In genomic region chr6:72649032-72649984, GRCh38 we compare ENCODE assay signal across 8 cellular contexts. TPM values are rescaled to one million over a fixed set of nuclear protein-coding genes. Genes with fewer than 3 reads are reported as not detected.
A peak's percentile ranks its signal among the peaks of the same experiment; 100 is the strongest.
DNase-seq lines count a peak whose midpoint lies in the region; ATAC-seq and TF ChIP-seq lines count a peak whose summit lies in the region.

No MANE protein-coding gene starts in this region.

- DNase-seq in BJ (ENCODE audit: low read depth) (peak; percentile 64), astrocyte of the spinal cord (ENCODE audit: low read depth, low spot score) (peak; percentile 86), thoracic aorta (ENCODE audit: low spot score) (peak; percentile 4), NCI-H146 treated with DMSO at 0.1 percent for 48 hours (lab: John Stamatoyannopoulos, UW; ENCODE audit: unreplicated experiment) (no peak), NCI-H1105 treated with DMSO at 0.1 percent for 48 hours (lab: John Stamatoyannopoulos, UW) (no peak), transverse colon (no peak)

- ATAC-seq in GM19351 (IDR thresholded peaks at IDR 0.05; ENCODE audit: unreplicated experiment) = peak; percentile 69
- peak; percentile 84 for ATAC-seq in HG03378 (IDR thresholded peaks at IDR 0.05; ENCODE audit: unreplicated experiment)
- peak; percentile 77 for ATAC-seq in thoracic aorta (ENCODE audit: insufficient number of reproducible peaks, low FRiP score, low read depth)

- H3K27ac ChIP-seq in thoracic aorta = peak overlapping the region; percentile 45 to 79
- no peak overlapping the region for H3K27ac ChIP-seq in transverse colon

- no peaks in the 10 kb centered on the region for H3K9me3 ChIP-seq in thoracic aorta
- no peaks in the 10 kb centered on the region for H3K9me3 ChIP-seq in transverse colon

- TF ChIP-seq POLR2A in transverse colon (IDR thresholded peaks at IDR 0.05) = no peak

- POLR2A ChIA-PET in BJ (lab: Charles Lee) = no interaction called here

- intact Hi-C loops in transverse colon (cut with DNase I; ENCODE audit: low total_unique reads) = no loop called here

- TF ChIP-seq EP300 in transverse colon (IDR thresholded peaks at IDR 0.05; ENCODE audit: low read depth) = no peak

- TF ChIP-seq CTCF in BJ (IDR thresholded peaks at IDR 0.05; ENCODE audit: insufficient read depth, low read depth, low read length) = no peak
- no peak for TF ChIP-seq CTCF in astrocyte of the spinal cord (IDR thresholded peaks at IDR 0.05; ENCODE audit: low read depth, low read length)
- TF ChIP-seq CTCF in thoracic aorta (IDR thresholded peaks at IDR 0.05) = no peak
- TF ChIP-seq CTCF in transverse colon (IDR thresholded peaks at IDR 0.05) = no peak

- CTCF ChIA-PET in BJ (lab: Yijun Ruan, JAX) = interaction anchor here (0.6 to 2.7 kb wide), 3 partner anchors 33 to 480 kb away, joined by 3 to 6 read pairs (median 5); no protein-coding TSS in a partner anchor

- H3K4me1 ChIP-seq in thoracic aorta (ENCODE audit: control insufficient read depth in 1 of 2, low read depth in 2 of 2) (peaks cover 15 to 46% of the 10 kb centered on the region in 2 donors), transverse colon (no peaks in the 10 kb centered on the region)

- 56 to 61% methylated on average over 7 to 8 of the region's 8 CpGs for WGBS in transverse colon (ENCODE audit: low coverage in 1 of 2), 2 donors

- H3K36me3 ChIP-seq in BJ (ENCODE audit: control insufficient read depth, insufficient read depth, low read length) = no peaks in the 10 kb centered on the region
- H3K36me3 ChIP-seq in thoracic aorta = no peaks in the 10 kb centered on the region
- no peaks in the 10 kb centered on the region for H3K36me3 ChIP-seq in transverse colon

- in situ Hi-C loops in astrocyte of the spinal cord (cut with HindIII; ENCODE audit: low sequenced_read_pairs) (no loop called here), transverse colon (cut with MboI; ENCODE audit: low pct_ligation_motif_present in 1 of 4, low pct_unique_long_range_greater_than_20kb in 1 of 4, low sequenced_read_pairs in 3 of 4) (loop anchor here in 1 of 4 donors (25.0 kb wide), 1 partner anchor 488 kb away; no protein-coding TSS in a partner anchor)

- no peak overlapping the region for H3K4me3 ChIP-seq in BJ (ENCODE audit: low read depth, low read length)
- H3K4me3 ChIP-seq in astrocyte of the spinal cord (ENCODE audit: low read depth, low read length) = no peak overlapping the region
- H3K4me3 ChIP-seq in thoracic aorta = no peak overlapping the region
- no peak overlapping the region for H3K4me3 ChIP-seq in transverse colon

- H3K27me3 ChIP-seq in BJ (ENCODE audit: control insufficient read depth, insufficient read depth, low read length) (no peaks in the 10 kb centered on the region), thoracic aorta (replicated peaks; ENCODE audit: insufficient read depth) (no peaks in the 10 kb centered on the region), transverse colon (no peaks in the 10 kb centered on the region)

RNA-seq across cellular contexts. Expression of gene KCNQ5, which starts 27.4 kb away (rescaled TPM):
- 1.4 and 1.6 TPM in 2 replicates for polyA plus RNA-seq in BJ (2011; rRNA removed)
- 3.7 and 4.1 TPM in 2 replicates for polyA minus RNA-seq in BJ (2011; rRNA and poly(A)+ RNA removed)
- total RNA-seq in thoracic aorta (1 to 10 TPM; 7.3 to 8.5 TPM), transverse colon (1 to 10 TPM in 1 of 4 donors, under 1 TPM in 2, not detected in 1; 0.14 to 1.2 (median 0.48) TPM)

Comparison
In these comparisons a context has a peak if more than half of its experiments do, and no peak if none do; other contexts are left out.
1. DNase-seq: peak in BJ (single experiment), astrocyte of the spinal cord (single experiment) and thoracic aorta (single experiment); none in NCI-H146 treated with DMSO at 0.1 percent for 48 hours (single experiment), NCI-H1105 treated with DMSO at 0.1 percent for 48 hours (single experiment) and transverse colon (single experiment).
2. H3K27ac ChIP-seq: peak in thoracic aorta (2 of 2); none in transverse colon (0 of 4).
3. Peak in every context shown above with its lines, with median percentiles within 50 percentile points of each other: ATAC-seq.